8 cellular contexts compared by ENCODE assay signal in the genomic region with DNA sequence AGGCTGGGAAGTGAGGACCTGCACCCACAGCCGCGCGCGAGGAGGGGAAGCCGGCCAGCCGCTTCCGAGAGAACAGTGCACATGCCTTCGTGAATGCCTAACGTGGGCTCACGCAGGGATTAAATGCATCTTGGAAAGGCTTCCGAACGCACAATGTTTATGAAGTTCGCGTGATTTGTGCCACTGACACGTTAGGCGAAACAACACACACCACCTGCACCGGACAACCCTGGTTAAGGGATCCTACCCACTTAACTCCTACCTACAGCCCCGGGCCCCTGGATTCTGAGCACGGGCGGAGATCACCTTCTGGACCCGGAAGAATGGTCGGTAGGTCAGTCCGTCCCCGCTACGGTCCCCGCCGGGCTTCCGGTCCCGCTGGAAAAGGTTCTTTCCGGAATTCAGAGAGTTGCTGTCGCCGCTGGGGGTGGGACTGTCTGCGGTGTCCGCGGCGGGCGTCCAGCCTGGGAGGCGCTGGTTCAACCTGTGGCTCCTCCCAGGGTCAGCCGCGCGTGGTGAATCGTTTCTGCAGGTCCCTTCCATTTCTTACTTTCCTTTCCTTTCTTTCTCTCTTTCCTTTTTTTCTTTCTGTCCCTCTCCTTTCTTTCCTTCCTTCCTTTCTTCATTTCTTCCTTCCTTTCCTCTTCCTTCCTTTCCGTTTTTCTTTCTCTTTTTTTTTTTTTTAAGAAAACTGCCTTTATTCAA. TPM values are rescaled to one million over a fixed set of nuclear protein-coding genes. Genes with fewer than 3 reads are reported as not detected.
DNase-seq lines count a peak whose midpoint lies in the region; ATAC-seq and TF ChIP-seq lines count a peak whose summit lies in the region.

A gene with protein sequence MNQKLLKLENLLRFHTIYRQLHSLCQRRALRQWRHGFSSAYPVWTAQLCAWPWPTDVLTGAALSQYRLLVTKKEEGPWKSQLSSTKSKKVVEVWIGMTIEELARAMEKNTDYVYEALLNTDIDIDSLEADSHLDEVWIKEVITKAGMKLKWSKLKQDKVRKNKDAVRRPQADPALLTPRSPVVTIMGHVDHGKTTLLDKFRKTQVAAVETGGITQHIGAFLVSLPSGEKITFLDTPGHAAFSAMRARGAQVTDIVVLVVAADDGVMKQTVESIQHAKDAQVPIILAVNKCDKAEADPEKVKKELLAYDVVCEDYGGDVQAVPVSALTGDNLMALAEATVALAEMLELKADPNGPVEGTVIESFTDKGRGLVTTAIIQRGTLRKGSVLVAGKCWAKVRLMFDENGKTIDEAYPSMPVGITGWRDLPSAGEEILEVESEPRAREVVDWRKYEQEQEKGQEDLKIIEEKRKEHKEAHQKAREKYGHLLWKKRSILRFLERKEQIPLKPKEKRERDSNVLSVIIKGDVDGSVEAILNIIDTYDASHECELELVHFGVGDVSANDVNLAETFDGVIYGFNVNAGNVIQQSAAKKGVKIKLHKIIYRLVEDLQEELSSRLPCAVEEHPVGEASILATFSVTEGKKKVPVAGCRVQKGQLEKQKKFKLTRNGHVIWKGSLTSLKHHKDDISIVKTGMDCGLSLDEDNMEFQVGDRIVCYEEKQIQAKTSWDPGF (minus strand): TSS at position 325 of the 705 bp plus-strand sequence. CDS start 5,373 bp downstream, outside the sequence.

- peaks cover 8 to 22% of the 10 kb centered on the region in 2 experiments for H3K36me3 ChIP-seq in SK-N-SH (replicated peaks in 1 of 2; ENCODE audit: control insufficient read depth in 1 of 2, insufficient read depth in 2 of 2, low read length in 1 of 2)

- peaks cover 7% of the 10 kb centered on the region for H3F3A ChIP-seq in SK-N-SH (replicated peaks; ENCODE audit: insufficient read depth)

- H3K9ac ChIP-seq in SK-N-SH = peak within 1 kb of the TSS; percentile 87

- POLR2A ChIA-PET in GM10248 (lab: Yijun Ruan, JAX) = interaction anchor here (1.1 kb wide), 1 partner anchor 144 kb away, joined by 8 read pairs; no protein-coding TSS in a partner anchor
- POLR2A ChIA-PET in SK-N-SH (lab: Yijun Ruan, JAX) = no interaction called here

- peak within 1 kb of the TSS; percentile 90 for H3K4me2 ChIP-seq in SK-N-SH

- peaks cover 19% of the 10 kb centered on the region for H3K79me2 ChIP-seq in SK-N-SH (ENCODE audit: insufficient read depth)

- TF ChIP-seq CTCF in GM10248 (IDR thresholded peaks at IDR 0.05; ENCODE audit: control extremely low read depth, extremely low read depth, low read depth, missing control alignments) (no peak), SK-N-SH (IDR thresholded peaks at IDR 0.05) (peak; percentile 13; the same call in 1 of the 2 replicates)

- no peaks in the 10 kb centered on the region for H3K9me3 ChIP-seq in SK-N-SH

- H3K27ac ChIP-seq in SK-N-SH (ENCODE audit: low read depth in 2 of 2, low read length in 1 of 2) (peak within 1 kb of the TSS; percentile 78 to 85), temporal lobe (ENCODE audit: low read depth, low read length) (peak within 1 kb of the TSS; percentile 90)

- CTCF ChIA-PET in GM10248 (lab: Yijun Ruan, JAX) (interaction anchor here (2.1 kb wide), 1 partner anchor 12 kb away, joined by 4 read pairs; no protein-coding TSS in a partner anchor), SK-N-SH (lab: Yijun Ruan, JAX) (interaction anchor here (1.2 to 1.8 kb wide), 3 partner anchors 10 to 253 kb away, joined by 3 to 8 read pairs (median 4); no protein-coding TSS in a partner anchor)

- no peaks in the 10 kb centered on the region for H4K20me1 ChIP-seq in SK-N-SH (ENCODE audit: insufficient read depth)

- peak; percentile 93 for DNase-seq in GM10248 (ENCODE audit: extremely low spot score)
- DNase-seq in NCI-H1048 (lab: John Stamatoyannopoulos, UW) = peak; percentile 74
- DNase-seq in SK-N-SH = peak; percentile 92
- peak; percentile 87 for DNase-seq in activated naive CD4-positive, alpha-beta T cell treated with anti-CD3 and anti-CD28 coated beads, Interleukin-2, amount 50 U/mL, for 16 hours
- DNase-seq in globus pallidus (ENCODE audit: low spot score) = peak; percentile 89
- peak; percentile 87 for DNase-seq in occipital lobe (lab: John Stamatoyannopoulos, UW)

- H3K27me3 ChIP-seq in SK-N-SH (ENCODE audit: insufficient read depth) = no peaks in the 10 kb centered on the region

- peak within 1 kb of the TSS; percentile 70 to 90 for H3K4me3 ChIP-seq in SK-N-SH (ENCODE audit: low read depth in 2 of 2, low read length in 1 of 2)

- peak; percentile 98 for ATAC-seq in HG02571 (IDR thresholded peaks at IDR 0.05; ENCODE audit: unreplicated experiment)

- TF ChIP-seq EP300 in SK-N-SH (IDR thresholded peaks at IDR 0.05; ENCODE audit: borderline replicate concordance in 1 of 2, low read depth in 1 of 2, low read length in 1 of 2) = peak in 1 of 2 experiments; percentile 50; a peak in 1 of 4 replicates

- no peaks in the 10 kb centered on the region for H3K9me2 ChIP-seq in SK-N-SH

- H3K4me1 ChIP-seq in SK-N-SH (ENCODE audit: control insufficient read depth in 1 of 2, insufficient read depth in 2 of 2, low read depth in 1 of 2, low read length in 1 of 2) = peaks cover 0 to 6% of the 10 kb centered on the region in 2 experiments; a peak in 2 of 4 replicates

- H2AFZ ChIP-seq in SK-N-SH (ENCODE audit: low read depth) = peak within 1 kb of the TSS; percentile 100

- WGBS in SK-N-SH (ENCODE audit: low lambda C conversion rate) = 1% methylated on average over 19 of the region's 43 CpGs

- TF ChIP-seq RAD21 in SK-N-SH (IDR thresholded peaks at IDR 0.05; ENCODE audit: low read length) = no peak; the same call in 1 of the 2 replicates

TF ChIP-seq in SK-N-SH, 30 proteins besides CTCF, POLR2A, EP300 and RAD21 (continues in another document):
- no peak for TF ChIP-seq RFX5 (IDR thresholded peaks at IDR 0.05; ENCODE audit: low read length)
- no peak for TF ChIP-seq FOXM1 (IDR thresholded peaks at IDR 0.05; ENCODE audit: low read depth)
- TF ChIP-seq, protein P1, sequence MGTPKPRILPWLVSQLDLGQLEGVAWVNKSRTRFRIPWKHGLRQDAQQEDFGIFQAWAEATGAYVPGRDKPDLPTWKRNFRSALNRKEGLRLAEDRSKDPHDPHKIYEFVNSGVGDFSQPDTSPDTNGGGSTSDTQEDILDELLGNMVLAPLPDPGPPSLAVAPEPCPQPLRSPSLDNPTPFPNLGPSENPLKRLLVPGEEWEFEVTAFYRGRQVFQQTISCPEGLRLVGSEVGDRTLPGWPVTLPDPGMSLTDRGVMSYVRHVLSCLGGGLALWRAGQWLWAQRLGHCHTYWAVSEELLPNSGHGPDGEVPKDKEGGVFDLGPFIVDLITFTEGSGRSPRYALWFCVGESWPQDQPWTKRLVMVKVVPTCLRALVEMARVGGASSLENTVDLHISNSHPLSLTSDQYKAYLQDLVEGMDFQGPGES (IDR thresholded peaks at IDR 0.05; ENCODE audit: low read depth, low read length) = no peak
- TF ChIP-seq, protein P2, sequence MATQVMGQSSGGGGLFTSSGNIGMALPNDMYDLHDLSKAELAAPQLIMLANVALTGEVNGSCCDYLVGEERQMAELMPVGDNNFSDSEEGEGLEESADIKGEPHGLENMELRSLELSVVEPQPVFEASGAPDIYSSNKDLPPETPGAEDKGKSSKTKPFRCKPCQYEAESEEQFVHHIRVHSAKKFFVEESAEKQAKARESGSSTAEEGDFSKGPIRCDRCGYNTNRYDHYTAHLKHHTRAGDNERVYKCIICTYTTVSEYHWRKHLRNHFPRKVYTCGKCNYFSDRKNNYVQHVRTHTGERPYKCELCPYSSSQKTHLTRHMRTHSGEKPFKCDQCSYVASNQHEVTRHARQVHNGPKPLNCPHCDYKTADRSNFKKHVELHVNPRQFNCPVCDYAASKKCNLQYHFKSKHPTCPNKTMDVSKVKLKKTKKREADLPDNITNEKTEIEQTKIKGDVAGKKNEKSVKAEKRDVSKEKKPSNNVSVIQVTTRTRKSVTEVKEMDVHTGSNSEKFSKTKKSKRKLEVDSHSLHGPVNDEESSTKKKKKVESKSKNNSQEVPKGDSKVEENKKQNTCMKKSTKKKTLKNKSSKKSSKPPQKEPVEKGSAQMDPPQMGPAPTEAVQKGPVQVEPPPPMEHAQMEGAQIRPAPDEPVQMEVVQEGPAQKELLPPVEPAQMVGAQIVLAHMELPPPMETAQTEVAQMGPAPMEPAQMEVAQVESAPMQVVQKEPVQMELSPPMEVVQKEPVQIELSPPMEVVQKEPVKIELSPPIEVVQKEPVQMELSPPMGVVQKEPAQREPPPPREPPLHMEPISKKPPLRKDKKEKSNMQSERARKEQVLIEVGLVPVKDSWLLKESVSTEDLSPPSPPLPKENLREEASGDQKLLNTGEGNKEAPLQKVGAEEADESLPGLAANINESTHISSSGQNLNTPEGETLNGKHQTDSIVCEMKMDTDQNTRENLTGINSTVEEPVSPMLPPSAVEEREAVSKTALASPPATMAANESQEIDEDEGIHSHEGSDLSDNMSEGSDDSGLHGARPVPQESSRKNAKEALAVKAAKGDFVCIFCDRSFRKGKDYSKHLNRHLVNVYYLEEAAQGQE (IDR thresholded peaks at IDR 0.05; ENCODE audit: low read depth, low read length) = peak; percentile 66; the same call in 1 of the 2 replicates
- no peak for TF ChIP-seq GATA2 (CRISPR knock-in tag; IDR thresholded peaks at IDR 0.05)
- TF ChIP-seq, protein P3, sequence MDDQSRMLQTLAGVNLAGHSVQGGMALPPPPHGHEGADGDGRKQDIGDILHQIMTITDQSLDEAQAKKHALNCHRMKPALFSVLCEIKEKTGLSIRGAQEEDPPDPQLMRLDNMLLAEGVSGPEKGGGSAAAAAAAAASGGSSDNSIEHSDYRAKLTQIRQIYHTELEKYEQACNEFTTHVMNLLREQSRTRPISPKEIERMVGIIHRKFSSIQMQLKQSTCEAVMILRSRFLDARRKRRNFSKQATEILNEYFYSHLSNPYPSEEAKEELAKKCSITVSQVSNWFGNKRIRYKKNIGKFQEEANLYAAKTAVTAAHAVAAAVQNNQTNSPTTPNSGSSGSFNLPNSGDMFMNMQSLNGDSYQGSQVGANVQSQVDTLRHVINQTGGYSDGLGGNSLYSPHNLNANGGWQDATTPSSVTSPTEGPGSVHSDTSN (IDR thresholded peaks at IDR 0.05) = 0 out of 2 replicates have a peak, but pooled peaks have one; percentile 15
- TF ChIP-seq MXI1 (IDR thresholded peaks at IDR 0.05; ENCODE audit: low read depth, low read length) = peak; percentile 89
- TF ChIP-seq TCF12 (IDR thresholded peaks at IDR 0.05) = peak; percentile 38; the same call in 1 of the 2 replicates
- 0 out of 2 replicates have a peak, but pooled peaks have one; percentile 32 for TF ChIP-seq TEAD4 (IDR thresholded peaks at IDR 0.05; ENCODE audit: borderline replicate concordance, insufficient read depth)
- TF ChIP-seq GABPA (IDR thresholded peaks at IDR 0.05; ENCODE audit: low read depth) = peak; percentile 100

RNA-seq across cellular contexts. Expression of the gene that starts here (rescaled TPM):
- 12.9 and 14.1 TPM in 2 replicates for polyA plus RNA-seq in SK-N-SH (2012; rRNA removed)
- polyA plus RNA-seq in SK-N-SH (2012; cell fraction: cytosol; rRNA removed) = 13.3 and 18.4 TPM in 2 replicates
- polyA plus RNA-seq in SK-N-SH (2012; cell fraction: nucleus; rRNA removed) = 15.5 and 24.3 TPM in 2 replicates
- total RNA-seq in occipital lobe (23.7 TPM), temporal lobe (17.2 TPM)

Comparison
In these comparisons a context has a peak if more than half of its experiments do, and no peak if none do; other contexts are left out.
1. Peak in every context shown above with its lines: DNase-seq, ATAC-seq, H3K4me3 ChIP-seq and H3K27ac ChIP-seq.